6 cellular contexts compared by ENCODE assay signal in genomic region chr2:215264374-215264773, GRCh38.
"Had no signal": no experiment of that assay in that cellular context is flagged by ENCODE, and none has a peak within 500 bp of the region (broad histone marks: within the 10 kb centered on the region; RNA-seq: fewer than 3 reads in every experiment).

No MANE protein-coding gene starts in this region.

- H3K27ac ChIP-seq: HL-60, KMS-11 had no signal

- FAIRE-seq: HTR-8/SVneo had no signal

- DNase-seq: IMR-90, KBM-7, KG1 had no signal

- H3K4me2 ChIP-seq: KMS-11 had no signal

- H3K9ac ChIP-seq: KMS-11 had no signal
